20 cellular contexts compared by ENCODE assay signal in genomic region chr1:172674831-172675613, GRCh38. TPM values are rescaled to one million over a fixed set of nuclear protein-coding genes. Genes with fewer than 3 reads are reported as not detected.
DNase-seq lines count a peak whose midpoint lies in the region; ATAC-seq lines count a peak whose summit lies in the region.
"Had no signal": no experiment of that assay in that cellular context is flagged by ENCODE, and none has a peak within 500 bp of the region (broad histone marks: within the 10 kb centered on the region; RNA-seq: fewer than 3 reads in every experiment).

No MANE protein-coding gene starts in this region.

- no peaks in the 10 kb centered on the region for H3K27me3 Mint-ChIP-seq in activated T-helper 17 cell treated with anti-CD3 and anti-CD28 coated beads, Interleukin-2, amount 50 U/mL, for 72 hours
- H3K27me3 Mint-ChIP-seq in naive thymus-derived CD4-positive, alpha-beta T cell = peaks cover 0 to 3% (median 0%) of the 10 kb centered on the region in 5 donors

- DNase-seq in naive thymus-derived CD4-positive, alpha-beta T cell = peak in 4 of 9 donors; percentile 29 to 39 (median 37)
- DNase-seq in NCI-H1048 (lab: John Stamatoyannopoulos, UW) = no peak
- no peak for DNase-seq in inferior parietal cortex (ENCODE audit: extremely low spot score)
- DNase-seq: activated CD4-positive, alpha-beta T cell treated with anti-CD3 and anti-CD28 coated beads for 48 hours; AML-193; caudate nucleus; DMS153; effector memory CD4-positive, alpha-beta T cell; foreskin keratinocyte; GOT3; NCI-H1092 had no signal

- peaks cover 52% of the 10 kb centered on the region for H3K4me1 Mint-ChIP-seq in activated T-helper 17 cell treated with anti-CD3 and anti-CD28 coated beads, Interleukin-2, amount 50 U/mL, for 72 hours
- peaks cover 27 to 86% (median 65%) of the 10 kb centered on the region in 7 donors for H3K4me1 Mint-ChIP-seq in naive thymus-derived CD4-positive, alpha-beta T cell

- H3K4me2 ChIP-seq in BLaER1 treated with 17β-estradiol and CSF1 and Interleukin-3, amounts not matched to agents 10 nM and 100 nM = peak overlapping the region in 10 of 11 experiments; percentile 5 to 75 (median 52); a peak in 18 of 22 replicates

- H3K9me3 Mint-ChIP-seq in activated T-helper 17 cell treated with anti-CD3 and anti-CD28 coated beads, Interleukin-2, amount 50 U/mL, for 72 hours = no peaks in the 10 kb centered on the region
- H3K9me3 Mint-ChIP-seq in naive thymus-derived CD4-positive, alpha-beta T cell = peaks cover 0 to 6% (median 0%) of the 10 kb centered on the region in 11 donors

- H3K4me3 Mint-ChIP-seq in activated T-helper 17 cell treated with anti-CD3 and anti-CD28 coated beads, Interleukin-2, amount 50 U/mL, for 72 hours = peak overlapping the region; percentile 63
- peak overlapping the region in 8 of 10 donors; percentile 18 to 61 (median 40) for H3K4me3 Mint-ChIP-seq in naive thymus-derived CD4-positive, alpha-beta T cell

- H3K9ac ChIP-seq in BLaER1 treated with 17β-estradiol and CSF1 and Interleukin-3, amounts not matched to agents 10 nM and 100 nM = no peak overlapping the region; a peak in 1 of 22 replicates

- no peaks in the 10 kb centered on the region for H4K20me1 ChIP-seq in BLaER1 treated with 17β-estradiol and CSF1 and Interleukin-3, amounts not matched to agents 10 nM and 100 nM

- no peaks in the 10 kb centered on the region for H3K36me3 ChIP-seq in BLaER1 treated with 17β-estradiol and CSF1 and Interleukin-3, amounts not matched to agents 10 nM and 100 nM
- H3K36me3 ChIP-seq in naive thymus-derived CD4-positive, alpha-beta T cell (ENCODE audit: control insufficient read depth in 2 of 3, insufficient read depth in 3 of 3, low read length in 3 of 3) = no peaks in the 10 kb centered on the region
- H3K36me3 ChIP-seq: vagina had no signal

- POLR2A ChIA-PET in naive thymus-derived CD4-positive, alpha-beta T cell (lab: Charles Lee) = interaction anchor here (0.9 to 2.1 kb wide), 3 partner anchors 10 to 15 kb away, joined by 3 to 7 read pairs (median 3); no protein-coding TSS in a partner anchor

- ATAC-seq in GM18867 (IDR thresholded peaks at IDR 0.05; ENCODE audit: unreplicated experiment) = peak; percentile 51
- peak; percentile 35 for ATAC-seq in activated T-helper 17 cell treated with anti-CD3 and anti-CD28 coated beads, Interleukin-2, amount 50 U/mL, for 72 hours (replicated peaks)
- peak; percentile 60 for ATAC-seq in naive thymus-derived CD4-positive, alpha-beta T cell
- ATAC-seq in GM21367 (IDR thresholded peaks at IDR 0.05; ENCODE audit: unreplicated experiment) = no peak
- ATAC-seq in GM21825 (IDR thresholded peaks at IDR 0.05; ENCODE audit: unreplicated experiment) = no peak
- ATAC-seq: HepG2, sciatic nerve had no signal

- peaks cover 4% of the 10 kb centered on the region for H3K36me3 Mint-ChIP-seq in activated T-helper 17 cell treated with anti-CD3 and anti-CD28 coated beads, Interleukin-2, amount 50 U/mL, for 72 hours (ENCODE audit: low read depth)
- H3K36me3 Mint-ChIP-seq in naive thymus-derived CD4-positive, alpha-beta T cell = peaks cover 0 to 13% (median 0%) of the 10 kb centered on the region in 5 donors

- no peaks in the 10 kb centered on the region for H3K27me3 ChIP-seq in BLaER1 treated with 17β-estradiol and CSF1 and Interleukin-3, amounts not matched to agents 10 nM and 100 nM
- no peaks in the 10 kb centered on the region for H3K27me3 ChIP-seq in naive thymus-derived CD4-positive, alpha-beta T cell (ENCODE audit: control insufficient read depth in 2 of 2, insufficient read depth in 2 of 2, low read length in 2 of 2)
- H3K27me3 ChIP-seq: foreskin keratinocyte, vagina had no signal

- peak overlapping the region; percentile 80 for H3K27ac Mint-ChIP-seq in activated T-helper 17 cell treated with anti-CD3 and anti-CD28 coated beads, Interleukin-2, amount 50 U/mL, for 72 hours
- peak overlapping the region in 4 of 9 donors; percentile 1 to 79 (median 54) for H3K27ac Mint-ChIP-seq in naive thymus-derived CD4-positive, alpha-beta T cell

- peaks cover 0 to 39% (median 23%) of the 10 kb centered on the region in 10 experiments; a peak in 16 of 20 replicates for H3K4me1 ChIP-seq in BLaER1 treated with 17β-estradiol and CSF1 and Interleukin-3, amounts not matched to agents 10 nM and 100 nM
- peaks cover 50 to 63% of the 10 kb centered on the region in 2 donors for H3K4me1 ChIP-seq in naive thymus-derived CD4-positive, alpha-beta T cell (ENCODE audit: control insufficient read depth in 2 of 2, insufficient read depth in 2 of 2, low read length in 2 of 2)

- H3K27ac ChIP-seq in BLaER1 treated with 17β-estradiol and CSF1 and Interleukin-3, amounts not matched to agents 10 nM and 100 nM = peak overlapping the region in 3 of 11 experiments; percentile 13 to 36 (median 21); a peak in 4 of 22 replicates
- H3K27ac ChIP-seq in naive thymus-derived CD4-positive, alpha-beta T cell (ENCODE audit: low read depth, low read length) = no peak overlapping the region
- H3K27ac ChIP-seq: foreskin keratinocyte, vagina had no signal

- no peak overlapping the region; a peak in 1 of 20 replicates for H3K4me3 ChIP-seq in BLaER1 treated with 17β-estradiol and CSF1 and Interleukin-3, amounts not matched to agents 10 nM and 100 nM
- H3K4me3 ChIP-seq in naive thymus-derived CD4-positive, alpha-beta T cell (ENCODE audit: low read length) = peak overlapping the region; percentile 17
- H3K4me3 ChIP-seq: vagina had no signal

- peaks cover 7 to 23% (median 8%) of the 10 kb centered on the region in 11 experiments; a peak in 20 of 22 replicates for H3K9me3 ChIP-seq in BLaER1 treated with 17β-estradiol and CSF1 and Interleukin-3, amounts not matched to agents 10 nM and 100 nM (replicated peaks in 1 of 11)
- no peaks in the 10 kb centered on the region for H3K9me3 ChIP-seq in naive thymus-derived CD4-positive, alpha-beta T cell (ENCODE audit: control insufficient read depth in 2 of 3, low read length in 3 of 3)
- H3K9me3 ChIP-seq: vagina had no signal

- intact Hi-C loops in naive thymus-derived CD4-positive, alpha-beta T cell (cut with micrococcal nuclease) = loop anchor here (1.0 to 2.0 kb wide), 6 partner anchors 8 to 44 kb away; no protein-coding TSS in a partner anchor

- CTCF ChIA-PET in naive thymus-derived CD4-positive, alpha-beta T cell (lab: Charles Lee) = interaction anchor here (1.0 to 1.7 kb wide), 2 partner anchors 45 to 65 kb away, joined by 5 read pairs; no protein-coding TSS in a partner anchor

RNA-seq across cellular contexts. Expression of gene FASLG, which starts 16.1 kb away (rescaled TPM):
- total RNA-seq in activated T-helper 17 cell treated with anti-CD3 and anti-CD28 coated beads, Interleukin-2, amount 50 U/mL, for 72 hours = 10 to 100 TPM in 1 of 2 donors, 1 to 10 TPM in 1; 2.7 to 11.3 TPM
- total RNA-seq in naive thymus-derived CD4-positive, alpha-beta T cell = 1 to 10 TPM in 2 of 5 experiments, under 1 TPM in 2, not detected in 1; 0.24 to 5.6 (median 1.9) TPM
- not detected for polyA plus RNA-seq in naive thymus-derived CD4-positive, alpha-beta T cell
- total RNA-seq: foreskin keratinocyte, HepG2, lung microvascular endothelial cell, vagina had no signal
- polyA plus RNA-seq: foreskin keratinocyte had no signal

Comparison
In these comparisons a context has a peak if more than half of its experiments do, and no peak if none do; other contexts are left out.
1. ATAC-seq: peak in GM18867 (single experiment), activated T-helper 17 cell treated with anti-CD3 and anti-CD28 coated beads, Interleukin-2, amount 50 U/mL, for 72 hours (single experiment) and naive thymus-derived CD4-positive, alpha-beta T cell (single experiment); none in GM21367 (single experiment) and GM21825 (single experiment).